In genomic region chr1:201740086-201740541, GRCh38 we compare ENCODE assay signal across 8 cellular contexts.
DNase-seq lines count a peak whose midpoint lies in the region; ATAC-seq and TF ChIP-seq lines count a peak whose summit lies in the region.

No MANE protein-coding gene starts in this region.

- no peak overlapping the region for H2BK120ac ChIP-seq in mesendoderm (ENCODE audit: low read depth, low read length)

- H3K4me3 ChIP-seq in mesendoderm (ENCODE audit: low read length) = peak overlapping the region; percentile 72
- peak overlapping the region; percentile 53 to 90 for H3K4me3 ChIP-seq in uterus

- peak overlapping the region; percentile 93 for H3K27ac Mint-ChIP-seq in chondrocyte (ENCODE audit: unreplicated experiment)

- no peaks in the 10 kb centered on the region for H3K9me3 ChIP-seq in uterus

- no peak overlapping the region for H2BK5ac ChIP-seq in mesendoderm (ENCODE audit: low read length)

- no peak overlapping the region for H4K5ac ChIP-seq in mesendoderm (ENCODE audit: low read length)

- H4K8ac ChIP-seq in mesendoderm (ENCODE audit: low read depth, low read length) = no peak overlapping the region

- H3K9me3 Mint-ChIP-seq in chondrocyte (ENCODE audit: low read depth) = no peaks in the 10 kb centered on the region

- H3K56ac ChIP-seq in mesendoderm (ENCODE audit: low read length) = peak overlapping the region; percentile 89

- ATAC-seq in Right ventricle myocardium superior (ENCODE audit: poor library complexity) (peak; percentile 10), Right ventricle myocardium inferior (no peak), GM18502 (IDR thresholded peaks at IDR 0.05; ENCODE audit: poor library complexity, unreplicated experiment) (no peak)

- no peak overlapping the region for H2BK15ac ChIP-seq in mesendoderm (replicated peaks; ENCODE audit: low read depth)

- H3K18ac ChIP-seq in mesendoderm (ENCODE audit: low read length) = peak overlapping the region; percentile 89

- peak overlapping the region; percentile 98 for H3K4me3 Mint-ChIP-seq in chondrocyte (ENCODE audit: unreplicated experiment)

- H3K27ac ChIP-seq in mesendoderm (ENCODE audit: low read depth, low read length) (peak overlapping the region; percentile 68), uterus (peak overlapping the region; percentile 73 to 84)

- no peaks in the 10 kb centered on the region for H3K27me3 Mint-ChIP-seq in chondrocyte (ENCODE audit: low read depth)

- intact Hi-C loops in Right ventricle myocardium superior (cut with DNase I) (no loop called here), Right ventricle myocardium inferior (cut with DNase I) (no loop called here), uterus (cut with DNase I; ENCODE audit: low total_unique reads) (no loop called here)

- H3K36me3 ChIP-seq in mesendoderm (ENCODE audit: control insufficient read depth, insufficient read depth, low read length) = no peaks in the 10 kb centered on the region
- H3K36me3 ChIP-seq in uterus = no peaks in the 10 kb centered on the region

- H3K27me3 ChIP-seq in mesendoderm (ENCODE audit: insufficient read depth, low read length, poor library complexity) = no peaks in the 10 kb centered on the region
- H3K27me3 ChIP-seq in uterus = no peaks in the 10 kb centered on the region

- H3K4me1 ChIP-seq in mesendoderm (ENCODE audit: control insufficient read depth, low read depth, low read length) = peaks cover 18% of the 10 kb centered on the region
- H3K4me1 ChIP-seq in uterus = no peaks in the 10 kb centered on the region

- H3K4me2 ChIP-seq in mesendoderm (ENCODE audit: low read length) = peak overlapping the region; percentile 90

- DNase-seq in Right ventricle myocardium superior (no peak), Right ventricle myocardium inferior (ENCODE audit: missing footprints) (no peak), chondrocyte (ENCODE audit: low spot score) (no peak), mesendoderm (peak; percentile 72), uterus (peak in 1 of 2 donors; percentile 32), NCI-H2227 (lab: John Stamatoyannopoulos, UW; ENCODE audit: unreplicated experiment) (no peak)
- no peak for DNase-seq in NK-92 treated with Interleukin-12 subunit alpha and Interleukin-12 subunit beta, amount 100 ng/mL, for 24 hours (lab: John Stamatoyannopoulos, UW)

- WGBS in mesendoderm (ENCODE audit: extremely low coverage, insufficient coverage, low lambda C conversion rate) = no CpG with 5 or more reads among the region's 29 CpGs

- H3K36me3 Mint-ChIP-seq in chondrocyte (ENCODE audit: low read depth) = peaks cover 13% of the 10 kb centered on the region

- H3K9ac ChIP-seq in mesendoderm (ENCODE audit: low read length) = peak overlapping the region; percentile 86

- peak overlapping the region; percentile 73 for H3K23ac ChIP-seq in mesendoderm (ENCODE audit: low read length)

- H2AK5ac ChIP-seq in mesendoderm (ENCODE audit: low read length) = no peak overlapping the region

- H3K79me1 ChIP-seq in mesendoderm (ENCODE audit: low read length) = no peaks in the 10 kb centered on the region

- TF ChIP-seq CTCF in chondrocyte (IDR thresholded peaks at IDR 0.05) (no peak), uterus (IDR thresholded peaks at IDR 0.05) (no peak)

- TF ChIP-seq POLR2A in uterus (IDR thresholded peaks at IDR 0.05) = no peak

- no peaks in the 10 kb centered on the region for H3K79me2 ChIP-seq in mesendoderm (ENCODE audit: control insufficient read depth, insufficient read depth, low read length)

- H3K4me1 Mint-ChIP-seq in chondrocyte (ENCODE audit: low read depth) = peaks cover 85% of the 10 kb centered on the region

- H3K4ac ChIP-seq in mesendoderm (ENCODE audit: low read depth, low read length) = peak overlapping the region; percentile 41
